ENCODE assay signal across 1 cellular context in the genomic region with DNA sequence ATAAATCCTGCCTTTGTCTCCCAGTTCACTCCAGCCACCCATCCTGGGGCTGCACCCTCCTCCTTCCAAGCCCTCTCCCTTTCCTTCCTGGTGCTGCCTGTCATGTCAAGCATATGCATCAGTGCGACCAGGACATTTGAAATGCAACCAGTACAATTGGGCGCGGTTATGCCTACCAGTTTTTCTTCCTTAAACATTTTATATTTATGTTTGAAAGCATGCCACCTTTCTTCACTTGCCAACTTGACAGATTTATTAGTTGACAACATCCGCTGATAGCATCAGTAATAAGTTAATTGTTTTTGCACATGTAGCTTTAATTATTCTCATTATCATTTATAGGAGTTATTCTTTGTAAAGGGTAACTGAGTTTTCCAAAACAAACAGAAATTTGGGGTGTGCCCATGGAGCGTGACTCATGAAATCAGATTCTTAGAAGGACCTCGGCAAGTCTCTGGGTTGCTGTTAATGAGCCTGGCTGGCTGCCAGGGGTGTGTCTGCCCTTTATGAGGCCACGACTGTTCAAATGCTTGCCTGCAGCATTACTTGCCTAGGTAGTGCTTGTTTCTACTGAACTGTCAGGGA.
TF ChIP-seq lines count a peak whose summit lies in the region.

No MANE protein-coding gene starts in this region.

TF ChIP-seq in HEK293, 187 proteins besides CTCF, POLR2A, EP300 and RAD21 (continued from another document and continues in another):
- TF ChIP-seq, protein P1, sequence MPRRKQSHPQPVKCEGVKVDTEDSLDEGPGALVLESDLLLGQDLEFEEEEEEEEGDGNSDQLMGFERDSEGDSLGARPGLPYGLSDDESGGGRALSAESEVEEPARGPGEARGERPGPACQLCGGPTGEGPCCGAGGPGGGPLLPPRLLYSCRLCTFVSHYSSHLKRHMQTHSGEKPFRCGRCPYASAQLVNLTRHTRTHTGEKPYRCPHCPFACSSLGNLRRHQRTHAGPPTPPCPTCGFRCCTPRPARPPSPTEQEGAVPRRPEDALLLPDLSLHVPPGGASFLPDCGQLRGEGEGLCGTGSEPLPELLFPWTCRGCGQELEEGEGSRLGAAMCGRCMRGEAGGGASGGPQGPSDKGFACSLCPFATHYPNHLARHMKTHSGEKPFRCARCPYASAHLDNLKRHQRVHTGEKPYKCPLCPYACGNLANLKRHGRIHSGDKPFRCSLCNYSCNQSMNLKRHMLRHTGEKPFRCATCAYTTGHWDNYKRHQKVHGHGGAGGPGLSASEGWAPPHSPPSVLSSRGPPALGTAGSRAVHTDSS (tag by site-specific recombination; IDR thresholded peaks at IDR 0.05), result peak; percentile 45; the same call in 1 of the 2 replicates
- TF ChIP-seq ZNF335 (tag by site-specific recombination; conservative IDR thresholded peaks at IDR 0.05) (peak; percentile 71), ZBTB26 (tag by site-specific recombination; optimal IDR thresholded peaks at IDR 0.05) (no peak), ZNF394 (tag by site-specific recombination; IDR thresholded peaks at IDR 0.05; ENCODE audit: borderline replicate concordance) (no peak), ZBTB21 (tag by site-specific recombination; IDR thresholded peaks at IDR 0.05) (peak; percentile 46; the same call in 1 of the 2 replicates), ZNF658 (tag by site-specific recombination; IDR thresholded peaks at IDR 0.05) (no peak), ZSCAN4 (tag by site-specific recombination; IDR thresholded peaks at IDR 0.05) (peak; percentile 52; the same call in 1 of the 2 replicates), ZNF624 (tag by site-specific recombination; IDR thresholded peaks at IDR 0.05) (no peak), ZNF558 (tag by site-specific recombination; IDR thresholded peaks at IDR 0.05) (peak; percentile 87), KLF9 (tag by site-specific recombination; IDR thresholded peaks at IDR 0.05; ENCODE audit: low read depth) (peak; percentile 92), ZNF501 (tag by site-specific recombination; IDR thresholded peaks at IDR 0.05) (peak; percentile 64; the same call in 1 of the 2 replicates), KLF7 (tag by site-specific recombination; IDR thresholded peaks at IDR 0.05; ENCODE audit: borderline replicate concordance) (peak; percentile 99), ZNF2 (tag by site-specific recombination; IDR thresholded peaks at IDR 0.05) (peak; percentile 60; the same call in 1 of the 2 replicates), BCL11A (tag by site-specific recombination; IDR thresholded peaks at IDR 0.05; ENCODE audit: low read depth) (peak; percentile 80), ZNF398 (tag by site-specific recombination; IDR thresholded peaks at IDR 0.05) (no peak), ZFP41 (tag by site-specific recombination; IDR thresholded peaks at IDR 0.05; ENCODE audit: borderline replicate concordance) (no peak), ZNF391 (tag by site-specific recombination; IDR thresholded peaks at IDR 0.05; ENCODE audit: borderline replicate concordance, low read depth) (0 out of 2 replicates have a peak, but pooled peaks have one; percentile 45), ZNF169 (tag by site-specific recombination; IDR thresholded peaks at IDR 0.05) (no peak), ZNF518A (tag by site-specific recombination; conservative IDR thresholded peaks at IDR 0.05; ENCODE audit: low read depth) (peak; percentile 41; the same call in 1 of the 2 replicates), HOXA7 (CRISPR knock-in tag; IDR thresholded peaks at IDR 0.05; ENCODE audit: borderline replicate concordance) (no peak), OVOL3 (tag by site-specific recombination; IDR thresholded peaks at IDR 0.05) (peak; percentile 88), ZBTB17 (tag by site-specific recombination; IDR thresholded peaks at IDR 0.05) (peak; percentile 52), ZNF596 (tag by site-specific recombination; IDR thresholded peaks at IDR 0.05) (no peak), BCL11B (tag by site-specific recombination; IDR thresholded peaks at IDR 0.05; ENCODE audit: low read depth) (peak; percentile 85), SP2 (tag by site-specific recombination; IDR thresholded peaks at IDR 0.05) (no peak), GFI1B (tag by site-specific recombination; IDR thresholded peaks at IDR 0.05) (peak; percentile 66), ZNF280C (tag by site-specific recombination; IDR thresholded peaks at IDR 0.05) (no peak)
- TF ChIP-seq, protein P2, sequence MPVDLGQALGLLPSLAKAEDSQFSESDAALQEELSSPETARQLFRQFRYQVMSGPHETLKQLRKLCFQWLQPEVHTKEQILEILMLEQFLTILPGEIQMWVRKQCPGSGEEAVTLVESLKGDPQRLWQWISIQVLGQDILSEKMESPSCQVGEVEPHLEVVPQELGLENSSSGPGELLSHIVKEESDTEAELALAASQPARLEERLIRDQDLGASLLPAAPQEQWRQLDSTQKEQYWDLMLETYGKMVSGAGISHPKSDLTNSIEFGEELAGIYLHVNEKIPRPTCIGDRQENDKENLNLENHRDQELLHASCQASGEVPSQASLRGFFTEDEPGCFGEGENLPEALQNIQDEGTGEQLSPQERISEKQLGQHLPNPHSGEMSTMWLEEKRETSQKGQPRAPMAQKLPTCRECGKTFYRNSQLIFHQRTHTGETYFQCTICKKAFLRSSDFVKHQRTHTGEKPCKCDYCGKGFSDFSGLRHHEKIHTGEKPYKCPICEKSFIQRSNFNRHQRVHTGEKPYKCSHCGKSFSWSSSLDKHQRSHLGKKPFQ (tag by site-specific recombination; IDR thresholded peaks at IDR 0.05), result peak; percentile 74
- TF ChIP-seq, protein P3, sequence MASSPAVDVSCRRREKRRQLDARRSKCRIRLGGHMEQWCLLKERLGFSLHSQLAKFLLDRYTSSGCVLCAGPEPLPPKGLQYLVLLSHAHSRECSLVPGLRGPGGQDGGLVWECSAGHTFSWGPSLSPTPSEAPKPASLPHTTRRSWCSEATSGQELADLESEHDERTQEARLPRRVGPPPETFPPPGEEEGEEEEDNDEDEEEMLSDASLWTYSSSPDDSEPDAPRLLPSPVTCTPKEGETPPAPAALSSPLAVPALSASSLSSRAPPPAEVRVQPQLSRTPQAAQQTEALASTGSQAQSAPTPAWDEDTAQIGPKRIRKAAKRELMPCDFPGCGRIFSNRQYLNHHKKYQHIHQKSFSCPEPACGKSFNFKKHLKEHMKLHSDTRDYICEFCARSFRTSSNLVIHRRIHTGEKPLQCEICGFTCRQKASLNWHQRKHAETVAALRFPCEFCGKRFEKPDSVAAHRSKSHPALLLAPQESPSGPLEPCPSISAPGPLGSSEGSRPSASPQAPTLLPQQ (tag by site-specific recombination; IDR thresholded peaks at IDR 0.05), result peak; percentile 44; the same call in 1 of the 2 replicates
- TF ChIP-seq, protein P4, sequence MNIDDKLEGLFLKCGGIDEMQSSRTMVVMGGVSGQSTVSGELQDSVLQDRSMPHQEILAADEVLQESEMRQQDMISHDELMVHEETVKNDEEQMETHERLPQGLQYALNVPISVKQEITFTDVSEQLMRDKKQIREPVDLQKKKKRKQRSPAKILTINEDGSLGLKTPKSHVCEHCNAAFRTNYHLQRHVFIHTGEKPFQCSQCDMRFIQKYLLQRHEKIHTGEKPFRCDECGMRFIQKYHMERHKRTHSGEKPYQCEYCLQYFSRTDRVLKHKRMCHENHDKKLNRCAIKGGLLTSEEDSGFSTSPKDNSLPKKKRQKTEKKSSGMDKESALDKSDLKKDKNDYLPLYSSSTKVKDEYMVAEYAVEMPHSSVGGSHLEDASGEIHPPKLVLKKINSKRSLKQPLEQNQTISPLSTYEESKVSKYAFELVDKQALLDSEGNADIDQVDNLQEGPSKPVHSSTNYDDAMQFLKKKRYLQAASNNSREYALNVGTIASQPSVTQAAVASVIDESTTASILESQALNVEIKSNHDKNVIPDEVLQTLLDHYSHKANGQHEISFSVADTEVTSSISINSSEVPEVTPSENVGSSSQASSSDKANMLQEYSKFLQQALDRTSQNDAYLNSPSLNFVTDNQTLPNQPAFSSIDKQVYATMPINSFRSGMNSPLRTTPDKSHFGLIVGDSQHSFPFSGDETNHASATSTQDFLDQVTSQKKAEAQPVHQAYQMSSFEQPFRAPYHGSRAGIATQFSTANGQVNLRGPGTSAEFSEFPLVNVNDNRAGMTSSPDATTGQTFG (tag by site-specific recombination; IDR thresholded peaks at IDR 0.05; ENCODE audit: borderline replicate concordance), result peak; percentile 64; the same call in 1 of the 2 replicates
- TF ChIP-seq, protein P5, sequence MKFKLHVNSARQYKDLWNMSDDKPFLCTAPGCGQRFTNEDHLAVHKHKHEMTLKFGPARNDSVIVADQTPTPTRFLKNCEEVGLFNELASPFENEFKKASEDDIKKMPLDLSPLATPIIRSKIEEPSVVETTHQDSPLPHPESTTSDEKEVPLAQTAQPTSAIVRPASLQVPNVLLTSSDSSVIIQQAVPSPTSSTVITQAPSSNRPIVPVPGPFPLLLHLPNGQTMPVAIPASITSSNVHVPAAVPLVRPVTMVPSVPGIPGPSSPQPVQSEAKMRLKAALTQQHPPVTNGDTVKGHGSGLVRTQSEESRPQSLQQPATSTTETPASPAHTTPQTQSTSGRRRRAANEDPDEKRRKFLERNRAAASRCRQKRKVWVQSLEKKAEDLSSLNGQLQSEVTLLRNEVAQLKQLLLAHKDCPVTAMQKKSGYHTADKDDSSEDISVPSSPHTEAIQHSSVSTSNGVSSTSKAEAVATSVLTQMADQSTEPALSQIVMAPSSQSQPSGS (tag by site-specific recombination; IDR thresholded peaks at IDR 0.05; ENCODE audit: low read depth), result 0 out of 2 replicates have a peak, but pooled peaks have one; percentile 7
